8 cellular contexts compared by ENCODE assay signal in the genomic region with DNA sequence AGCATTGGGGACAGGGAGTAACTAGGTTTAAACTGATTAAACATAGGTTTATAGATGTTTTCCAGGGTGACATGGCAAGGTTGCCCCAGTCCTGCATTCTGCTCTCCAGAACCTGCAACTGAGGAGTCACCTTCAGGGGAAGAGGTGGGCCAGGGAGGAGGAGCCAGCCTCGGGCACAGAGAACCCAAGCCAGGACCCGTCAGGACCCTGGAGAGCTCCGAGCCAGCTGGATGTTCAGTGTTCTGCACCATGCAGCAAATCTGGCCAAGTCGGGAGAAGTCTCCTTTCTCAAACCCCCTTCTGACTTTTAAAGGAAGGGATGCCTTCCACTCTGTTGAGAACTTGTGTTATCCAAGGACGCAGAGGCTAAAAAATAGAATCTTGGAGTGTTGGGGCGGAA.
DNase-seq lines count a peak whose midpoint lies in the region; ATAC-seq lines count a peak whose summit lies in the region.

No MANE protein-coding gene starts in this region.

- ATAC-seq in HG02852 (IDR thresholded peaks at IDR 0.05; ENCODE audit: unreplicated experiment) (no peak), HG03095 (IDR thresholded peaks at IDR 0.05; ENCODE audit: unreplicated experiment) (no peak), HG02759 (IDR thresholded peaks at IDR 0.05; ENCODE audit: unreplicated experiment) (no peak)

- peak; percentile 22 for DNase-seq in HT-29 (ENCODE audit: low spot score)
- peak; percentile 65 for DNase-seq in activated CD4-positive, alpha-beta T cell treated with anti-CD3 and anti-CD28 coated beads for 48 hours
- DNase-seq in fibroblast of peridontal ligament (ENCODE audit: extremely low read depth), result peak; percentile 23
- DNase-seq in stimulated activated CD4-positive, alpha-beta T cell treated with anti-CD3 and anti-CD28 coated beads, Interleukin-2, amount 100 ng/mL, for 24 hours, result peak; percentile 49 to 64
- DNase-seq in NCI-H1048 (lab: John Stamatoyannopoulos, UW), result no peak
